ENCODE assay signal across 11 cellular contexts in genomic region chr13:51330741-51331140, GRCh38. TPM values are rescaled to one million over a fixed set of nuclear protein-coding genes. Genes with fewer than 3 reads are reported as not detected.
DNase-seq lines count a peak whose midpoint lies in the region; ATAC-seq and TF ChIP-seq lines count a peak whose summit lies in the region.
"Had no signal": no experiment of that assay in that cellular context is flagged by ENCODE, and none has a peak within 500 bp of the region (broad histone marks: within the 10 kb centered on the region; RNA-seq: fewer than 3 reads in every experiment).

No MANE protein-coding gene starts in this region.

- peaks cover 18% of the 10 kb centered on the region for H3K4me1 Mint-ChIP-seq in activated naive CD8-positive, alpha-beta T cell (ENCODE audit: low read depth)
- H3K4me1 Mint-ChIP-seq in activated naive CD4-positive, alpha-beta T cell treated with anti-CD3 and anti-CD28 coated beads, Interleukin-2, amount 10 ng/mL, durations not matched to agents 7 days and 5 days, result peaks cover 18% of the 10 kb centered on the region

- no peak overlapping the region for H3K4me3 Mint-ChIP-seq in activated naive CD8-positive, alpha-beta T cell
- H3K4me3 Mint-ChIP-seq in activated naive CD4-positive, alpha-beta T cell treated with anti-CD3 and anti-CD28 coated beads, Interleukin-2, amount 10 ng/mL, durations not matched to agents 7 days and 5 days, result no peak overlapping the region

- peak; percentile 50 for ATAC-seq in GM18517 (IDR thresholded peaks at IDR 0.05; ENCODE audit: unreplicated experiment)
- ATAC-seq in HG03175 (IDR thresholded peaks at IDR 0.05; ENCODE audit: unreplicated experiment), result peak; percentile 38

- DNase-seq in retinal pigment epithelial cell (ENCODE audit: low read depth) (peak; percentile 79), posterior vena cava (ENCODE audit: low spot score) (no peak), islet precursor cell (no peak)
- DNase-seq in central memory CD4-positive, alpha-beta T cell, result no peak
- DNase-seq in activated naive CD4-positive, alpha-beta T cell treated with anti-CD3 and anti-CD28 coated beads, Interleukin-2, amount 10 ng/mL, durations not matched to agents 7 days and 5 days, result no peak
- DNase-seq: activated T-cell treated with anti-CD3 and anti-CD28 coated beads, Interleukin-2, amount 50 U/mL, for 1 hour; NK-92 treated with Interleukin-12 subunit alpha and Interleukin-12 subunit beta, amount 100 ng/mL, for 24 hours had no signal

- TF ChIP-seq CTCF in retinal pigment epithelial cell (conservative IDR thresholded peaks at IDR 0.05; ENCODE audit: low read depth, low read length), result no peak

- H3K36me3 Mint-ChIP-seq in activated naive CD8-positive, alpha-beta T cell, result peaks cover 2% of the 10 kb centered on the region
- H3K36me3 Mint-ChIP-seq in activated naive CD4-positive, alpha-beta T cell treated with anti-CD3 and anti-CD28 coated beads, Interleukin-2, amount 10 ng/mL, durations not matched to agents 7 days and 5 days, result no peaks in the 10 kb centered on the region

- peak overlapping the region; percentile 41 for H3K27ac Mint-ChIP-seq in activated naive CD8-positive, alpha-beta T cell
- no peak overlapping the region for H3K27ac Mint-ChIP-seq in activated naive CD4-positive, alpha-beta T cell treated with anti-CD3 and anti-CD28 coated beads, Interleukin-2, amount 10 ng/mL, durations not matched to agents 7 days and 5 days

- no peak overlapping the region for H3K4me3 ChIP-seq in retinal pigment epithelial cell (ENCODE audit: low read length)
- H3K4me3 ChIP-seq: esophagus muscularis mucosa had no signal

- H3K9me3 Mint-ChIP-seq in activated naive CD8-positive, alpha-beta T cell (ENCODE audit: low read depth), result no peaks in the 10 kb centered on the region
- H3K9me3 Mint-ChIP-seq in activated naive CD4-positive, alpha-beta T cell treated with anti-CD3 and anti-CD28 coated beads, Interleukin-2, amount 10 ng/mL, durations not matched to agents 7 days and 5 days, result no peaks in the 10 kb centered on the region

- no peaks in the 10 kb centered on the region for H3K27me3 Mint-ChIP-seq in activated naive CD8-positive, alpha-beta T cell
- H3K27me3 Mint-ChIP-seq in activated naive CD4-positive, alpha-beta T cell treated with anti-CD3 and anti-CD28 coated beads, Interleukin-2, amount 10 ng/mL, durations not matched to agents 7 days and 5 days, result no peaks in the 10 kb centered on the region

- intact Hi-C loops in posterior vena cava (cut with DNase I), result no loop called here

- CTCF ChIA-PET in activated naive CD4-positive, alpha-beta T cell treated with anti-CD3 and anti-CD28 coated beads, Interleukin-2, amount 10 ng/mL, durations not matched to agents 7 days and 5 days (lab: Charles Lee), result interaction anchor here (1.0 kb wide), 1 partner anchor 9 kb away, joined by 3 read pairs; no protein-coding TSS in a partner anchor

RNA-seq across cellular contexts. Expression of gene SERPINE3, which starts 8.8 kb away (rescaled TPM):
- not detected for total RNA-seq in posterior vena cava
- total RNA-seq: esophagus muscularis mucosa had no signal
